10 cellular contexts compared by ENCODE assay signal in the genomic region with DNA sequence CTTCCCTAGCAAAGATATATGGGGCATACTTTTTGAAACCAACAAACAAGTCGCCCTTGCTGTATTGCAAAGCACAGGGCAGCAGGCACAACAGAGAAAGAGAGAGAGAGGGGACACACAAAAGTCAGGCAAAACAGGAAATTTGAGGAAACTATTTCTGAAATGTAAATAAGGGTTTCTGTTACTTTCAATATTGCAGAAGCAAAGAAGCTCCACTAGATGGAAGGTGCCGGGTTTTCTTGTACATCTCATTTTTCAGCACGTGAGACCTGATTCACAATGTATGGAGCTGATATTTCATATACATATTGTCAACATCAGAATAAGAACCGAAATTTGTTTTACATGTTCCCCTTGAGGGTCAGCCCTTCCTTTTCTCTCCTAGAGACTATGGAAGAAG.
DNase-seq lines count a peak whose midpoint lies in the region; ATAC-seq and TF ChIP-seq lines count a peak whose summit lies in the region.
"Had no signal": no experiment of that assay in that cellular context is flagged by ENCODE, and none has a peak within 500 bp of the region (broad histone marks: within the 10 kb centered on the region; RNA-seq: fewer than 3 reads in every experiment).

No MANE protein-coding gene starts in this region.

- peaks cover 51% of the 10 kb centered on the region for H3K4me1 Mint-ChIP-seq in T-helper 1 cell treated with Interleukin-12 subunit alpha and Interleukin-12 subunit beta and Interleukin-4 antibody, amounts not matched to agents 30 μg/mL and 1 μg/mL, for 36 hours (ENCODE audit: low read depth)

- no peaks in the 10 kb centered on the region for H3K9me3 ChIP-seq in hepatocyte (ENCODE audit: low read depth)

- peaks cover 4% of the 10 kb centered on the region for H3K36me3 Mint-ChIP-seq in T-helper 1 cell treated with Interleukin-12 subunit alpha and Interleukin-12 subunit beta and Interleukin-4 antibody, amounts not matched to agents 30 μg/mL and 1 μg/mL, for 36 hours (ENCODE audit: low read depth)

- H3K4me1 ChIP-seq in hepatocyte (ENCODE audit: insufficient read depth) = peaks cover 34% of the 10 kb centered on the region

- 73% methylated on average over 4 of the region's 4 CpGs for WGBS in hepatocyte (ENCODE audit: low lambda C conversion rate, missing lambda C conversion rate)

- H3K4me3 ChIP-seq in hepatocyte (no peak overlapping the region), foreskin fibroblast (ENCODE audit: low read depth in 1 of 2, low read length in 2 of 2) (no peak overlapping the region)
- H3K4me3 ChIP-seq: lung had no signal

- H4K20me1 ChIP-seq in hepatocyte (ENCODE audit: insufficient read depth, poor library complexity, severe bottlenecking) = no peaks in the 10 kb centered on the region

- H3K36me3 ChIP-seq in hepatocyte (replicated peaks; ENCODE audit: insufficient read depth, low read depth) = no peaks in the 10 kb centered on the region

- peak; percentile 4 for TF ChIP-seq CTCF in AG09319 (IDR thresholded peaks at IDR 0.05; ENCODE audit: low read depth, low read length)
- TF ChIP-seq CTCF in hepatocyte (IDR thresholded peaks at IDR 0.05; ENCODE audit: poor library complexity) = no peak
- no peak for TF ChIP-seq CTCF in foreskin fibroblast (IDR thresholded peaks at IDR 0.05; ENCODE audit: low read depth, low read length)

- ATAC-seq in GM18907 (IDR thresholded peaks at IDR 0.05; ENCODE audit: unreplicated experiment) (peak; percentile 55), GM21381 (IDR thresholded peaks at IDR 0.05; ENCODE audit: unreplicated experiment) (no peak)

- H3K27me3 ChIP-seq in hepatocyte = no peaks in the 10 kb centered on the region

- H3K4me3 Mint-ChIP-seq in T-helper 1 cell treated with Interleukin-12 subunit alpha and Interleukin-12 subunit beta and Interleukin-4 antibody, amounts not matched to agents 30 μg/mL and 1 μg/mL, for 36 hours = peak overlapping the region; percentile 64

- H3K27ac Mint-ChIP-seq in T-helper 1 cell treated with Interleukin-12 subunit alpha and Interleukin-12 subunit beta and Interleukin-4 antibody, amounts not matched to agents 30 μg/mL and 1 μg/mL, for 36 hours = no peak overlapping the region

- H3K9me2 ChIP-seq in hepatocyte (replicated peaks; ENCODE audit: insufficient read depth) = no peaks in the 10 kb centered on the region

- H3K79me2 ChIP-seq in hepatocyte = peaks cover 60% of the 10 kb centered on the region

- no peak overlapping the region for H3K27ac ChIP-seq in hepatocyte

- no peak overlapping the region for H2AFZ ChIP-seq in hepatocyte

- H3K4me2 ChIP-seq in hepatocyte = peak overlapping the region; percentile 54

- DNase-seq in AG09319 (ENCODE audit: extremely low read depth, low read depth) (no peak), hepatocyte (ENCODE audit: low spot score) (no peak), activated gamma-delta T cell (lab: John Stamatoyannopoulos, UW) (no peak), NCI-H2029 treated with DMSO at 0.1 percent for 48 hours (lab: John Stamatoyannopoulos, UW) (no peak), foreskin fibroblast (no peak)
- DNase-seq: NCI-H2171 had no signal

- peaks cover 28% of the 10 kb centered on the region for H3K27me3 Mint-ChIP-seq in T-helper 1 cell treated with Interleukin-12 subunit alpha and Interleukin-12 subunit beta and Interleukin-4 antibody, amounts not matched to agents 30 μg/mL and 1 μg/mL, for 36 hours (ENCODE audit: low read depth)

- H3K9me3 Mint-ChIP-seq in T-helper 1 cell treated with Interleukin-12 subunit alpha and Interleukin-12 subunit beta and Interleukin-4 antibody, amounts not matched to agents 30 μg/mL and 1 μg/mL, for 36 hours = no peaks in the 10 kb centered on the region
